In the genomic region with DNA sequence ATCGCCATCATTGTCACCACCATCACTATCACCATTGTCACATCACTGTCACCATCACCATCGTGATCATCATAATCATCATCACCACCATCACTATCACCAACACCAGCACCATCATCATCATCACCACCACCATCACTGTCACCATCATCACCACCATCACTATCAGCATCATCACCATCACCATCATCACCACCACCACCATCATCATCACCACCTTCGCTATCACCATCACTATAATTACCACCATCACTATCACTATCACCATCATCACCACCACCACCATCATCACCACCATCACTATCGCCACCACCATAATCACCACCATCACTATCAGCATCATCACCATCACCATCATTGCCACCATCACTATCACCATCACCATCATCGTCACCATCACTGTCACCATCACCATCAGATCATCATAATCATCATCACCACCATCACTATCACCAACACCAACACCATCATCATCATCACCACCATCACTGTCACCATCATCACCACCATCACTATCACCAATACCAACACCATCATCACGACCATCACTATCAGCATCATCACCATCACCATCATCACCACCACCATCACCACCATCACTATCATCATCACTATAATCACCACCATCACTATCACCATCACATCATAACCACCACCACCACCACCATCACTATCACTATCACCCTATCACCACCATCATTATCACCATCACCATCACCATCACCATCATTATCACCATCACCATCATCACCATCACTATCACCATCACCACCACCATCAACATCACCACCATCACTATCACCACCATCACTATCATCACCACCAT, we compare ENCODE assay signal across 1 cellular context.
TF ChIP-seq lines count a peak whose summit lies in the region.

No MANE protein-coding gene starts in this region.

TF ChIP-seq in endothelial cell of umbilical vein, 7 proteins besides CTCF, POLR2A, EP300 and RAD21:
- TF ChIP-seq JUN (IDR thresholded peaks at IDR 0.05; ENCODE audit: borderline replicate concordance, insufficient read depth, insufficient read length, low read depth) = no peak
- TF ChIP-seq MYC (IDR thresholded peaks at IDR 0.05; ENCODE audit: low read depth, low read length) = no peak
- TF ChIP-seq POLR2AphosphoS5 (IDR thresholded peaks at IDR 0.05; ENCODE audit: insufficient read depth, low read depth, low read length) = no peak
- no peak for TF ChIP-seq EZH2 (IDR thresholded peaks at IDR 0.05; ENCODE audit: borderline replicate concordance, low read depth, low read length, severe bottlenecking)
- no peak for TF ChIP-seq FOS (IDR thresholded peaks at IDR 0.05; ENCODE audit: borderline replicate concordance, insufficient read depth, low read length)
- TF ChIP-seq GATA2 (IDR thresholded peaks at IDR 0.05; ENCODE audit: insufficient read depth, insufficient read length, low read depth, low read length) = no peak
- TF ChIP-seq, protein P1, sequence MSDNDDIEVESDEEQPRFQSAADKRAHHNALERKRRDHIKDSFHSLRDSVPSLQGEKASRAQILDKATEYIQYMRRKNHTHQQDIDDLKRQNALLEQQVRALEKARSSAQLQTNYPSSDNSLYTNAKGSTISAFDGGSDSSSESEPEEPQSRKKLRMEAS (IDR thresholded peaks at IDR 0.05; ENCODE audit: insufficient read depth, insufficient read length) = no peak
